In the genomic region with DNA sequence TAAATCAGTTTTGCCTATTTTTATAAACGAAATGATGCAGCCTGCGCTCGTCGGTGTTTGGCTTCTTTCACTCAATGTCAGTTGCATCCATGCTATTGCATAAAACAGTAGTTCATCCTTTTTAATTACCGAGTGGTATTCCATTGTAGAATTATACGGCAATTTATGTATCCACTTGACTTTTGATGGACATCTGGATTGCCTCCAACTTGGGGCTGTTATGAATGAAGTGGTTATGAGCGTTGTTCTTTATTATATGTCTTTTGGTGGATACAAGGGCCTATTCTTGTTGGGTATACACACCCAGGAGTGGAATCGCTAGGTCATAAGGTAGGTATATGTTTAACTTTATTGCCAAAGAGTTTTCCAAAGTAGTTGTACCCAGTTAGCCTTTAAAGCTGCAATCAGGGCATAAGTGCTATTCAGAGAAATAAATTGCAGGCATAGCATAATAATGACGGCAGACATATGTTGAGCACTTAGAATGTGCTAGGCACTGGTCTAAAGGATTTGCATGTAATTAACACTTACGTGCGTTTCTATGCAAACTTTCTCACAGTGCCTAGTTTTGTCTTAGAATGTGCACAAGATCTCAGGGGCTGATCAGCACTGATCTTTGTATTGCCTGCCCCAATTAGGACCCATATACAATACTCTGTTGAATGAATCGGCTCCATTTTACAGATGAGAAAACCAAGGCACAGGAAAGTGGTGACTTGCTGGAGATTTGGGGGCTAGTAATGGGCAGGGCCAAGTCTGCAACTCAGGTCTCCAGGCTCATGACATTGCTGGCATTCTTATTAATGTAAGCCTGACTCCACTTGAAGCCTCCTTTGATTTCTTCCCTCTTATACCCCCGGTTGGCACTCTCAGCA, we compare ENCODE assay signal across 28 cellular contexts.
A peak's percentile ranks its signal among the peaks of the same experiment; 100 is the strongest.
DNase-seq lines count a peak whose midpoint lies in the region; ATAC-seq, FAIRE-seq and TF ChIP-seq lines count a peak whose summit lies in the region.
"Had no signal": no experiment of that assay in that cellular context is flagged by ENCODE, and none has a peak within 500 bp of the region (broad histone marks: within the 10 kb centered on the region; RNA-seq: fewer than 3 reads in every experiment).

No MANE protein-coding gene starts in this region.

- peak overlapping the region; percentile 1 for H3K4me3 Mint-ChIP-seq in T-helper 1 cell treated with Interleukin-12 subunit alpha and Interleukin-12 subunit beta and Interleukin-4 antibody, amounts not matched to agents 30 μg/mL and 1 μg/mL, for 36 hours
- no peak overlapping the region for H3K4me3 Mint-ChIP-seq in mesothelial cell of epicardium
- H3K4me3 Mint-ChIP-seq: activated CD4-positive, alpha-beta T cell treated with anti-CD3 and anti-CD28 coated beads for 36 hours; activated T-helper 17 cell treated with anti-CD3 and anti-CD28 coated beads, Interleukin-2, amount 50 U/mL, for 72 hours; T-helper 2 cell treated with Interferon-gamma antibody and Interleukin-4, amounts not matched to agents 5 μg/mL and 100 μg/mL, for 36 hours had no signal

- TF ChIP-seq CTCF in pancreas (IDR thresholded peaks at IDR 0.05) (no peak), mesothelial cell of epicardium (IDR thresholded peaks at IDR 0.05; ENCODE audit: unreplicated experiment) (no peak)

- H3K4me3 ChIP-seq in pancreas = no peak overlapping the region
- H3K4me3 ChIP-seq: HAP-1, Peyer's patch, psoas muscle, stomach, vagina had no signal

- H3K4me1 ChIP-seq in pancreas = no peaks in the 10 kb centered on the region
- H3K4me1 ChIP-seq: psoas muscle, vagina had no signal

- no peaks in the 10 kb centered on the region for H3K36me3 Mint-ChIP-seq in T-helper 1 cell treated with Interleukin-12 subunit alpha and Interleukin-12 subunit beta and Interleukin-4 antibody, amounts not matched to agents 30 μg/mL and 1 μg/mL, for 36 hours (ENCODE audit: low read depth)
- H3K36me3 Mint-ChIP-seq in mesothelial cell of epicardium = no peaks in the 10 kb centered on the region
- H3K36me3 Mint-ChIP-seq: activated naive CD8-positive, alpha-beta T cell had no signal

- DNase-seq in T-helper 1 cell (no peak), NCI-H524 treated with DMSO at 0.1 percent for 48 hours (lab: John Stamatoyannopoulos, UW) (peak; percentile 75), pancreas (no peak), mesothelial cell of epicardium (ENCODE audit: low spot score in 2 of 2, unreplicated experiment in 2 of 2) (no peak)
- no peak for DNase-seq in activated effector memory CD4-positive, alpha-beta T cell treated with Interleukin-2 at 50 U/mL for 16 hours
- DNase-seq: activated CD4-positive, alpha-beta T cell treated with anti-CD3 and anti-CD28 coated beads for 36 hours; activated CD8-positive, alpha-beta T cell treated with anti-CD3 and anti-CD28 coated beads for 36 hours; Calu3; KG1; left ventricle myocardium superior; NCI-H1694; NCI-H510A treated with DMSO at 0.1 percent for 48 hours; occipital lobe; Peyer's patch; psoas muscle; SHP77; stimulated activated CD4-positive, alpha-beta T cell treated with anti-CD3 and anti-CD28 coated beads, Interleukin-2, amount 100 ng/mL, for 48 hours; stomach had no signal

- H3K27me3 ChIP-seq in pancreas = peaks cover 0 to 11% (median 3%) of the 10 kb centered on the region in 4 donors
- H3K27me3 ChIP-seq: Peyer's patch, vagina had no signal

- 80 to 90% methylated on average over 13 of the region's 13 CpGs for WGBS in pancreas, 2 donors

- FAIRE-seq in colon (lab: Jason Lieb, UNC) (peak; percentile 93), pancreas (lab: Jason Lieb, UNC) (peak; percentile 59)
- FAIRE-seq: A204.1, islet of Langerhans had no signal

- intact Hi-C loops in pancreas (cut with DNase I) = no loop called here

- no peaks in the 10 kb centered on the region for H3K36me3 ChIP-seq in pancreas
- H3K36me3 ChIP-seq: HAP-1, Peyer's patch, stomach, vagina had no signal

- H3K9me3 Mint-ChIP-seq in T-helper 1 cell treated with Interleukin-12 subunit alpha and Interleukin-12 subunit beta and Interleukin-4 antibody, amounts not matched to agents 30 μg/mL and 1 μg/mL, for 36 hours = no peaks in the 10 kb centered on the region
- peaks cover 13% of the 10 kb centered on the region for H3K9me3 Mint-ChIP-seq in mesothelial cell of epicardium
- H3K9me3 Mint-ChIP-seq: activated T-helper 17 cell treated with anti-CD3 and anti-CD28 coated beads, Interleukin-2, amount 50 U/mL, for 72 hours; T-helper 2 cell treated with Interferon-gamma antibody and Interleukin-4, amounts not matched to agents 5 μg/mL and 100 μg/mL, for 36 hours had no signal

- no peaks in the 10 kb centered on the region for H3K4me1 Mint-ChIP-seq in T-helper 1 cell treated with Interleukin-12 subunit alpha and Interleukin-12 subunit beta and Interleukin-4 antibody, amounts not matched to agents 30 μg/mL and 1 μg/mL, for 36 hours (ENCODE audit: low read depth)
- peaks cover 21% of the 10 kb centered on the region for H3K4me1 Mint-ChIP-seq in mesothelial cell of epicardium
- H3K4me1 Mint-ChIP-seq: activated CD4-positive, alpha-beta T cell treated with anti-CD3 and anti-CD28 coated beads for 36 hours; activated T-helper 17 cell treated with anti-CD3 and anti-CD28 coated beads, Interleukin-2, amount 50 U/mL, for 72 hours had no signal

- ATAC-seq in pancreas (no peak), GM18907 (IDR thresholded peaks at IDR 0.05; ENCODE audit: unreplicated experiment) (no peak)
- ATAC-seq: activated CD4-positive, alpha-beta T cell treated with anti-CD3 and anti-CD28 coated beads for 36 hours; activated CD8-positive, alpha-beta T cell treated with anti-CD3 and anti-CD28 coated beads for 36 hours; activated T-helper 17 cell treated with anti-CD3 and anti-CD28 coated beads, Interleukin-2, amount 50 U/mL, for 72 hours; left ventricle myocardium superior had no signal

- no peak overlapping the region for H3K27ac ChIP-seq in pancreas
- H3K27ac ChIP-seq: Peyer's patch, psoas muscle, vagina had no signal

- no peak overlapping the region for H3K27ac Mint-ChIP-seq in T-helper 1 cell treated with Interleukin-12 subunit alpha and Interleukin-12 subunit beta and Interleukin-4 antibody, amounts not matched to agents 30 μg/mL and 1 μg/mL, for 36 hours
- no peak overlapping the region for H3K27ac Mint-ChIP-seq in mesothelial cell of epicardium
- H3K27ac Mint-ChIP-seq: activated CD4-positive, alpha-beta T cell treated with anti-CD3 and anti-CD28 coated beads for 36 hours; activated CD8-positive, alpha-beta T cell treated with anti-CD3 and anti-CD28 coated beads for 36 hours; activated naive CD8-positive, alpha-beta T cell; activated T-helper 17 cell treated with anti-CD3 and anti-CD28 coated beads, Interleukin-2, amount 50 U/mL, for 72 hours; T-helper 2 cell treated with Interferon-gamma antibody and Interleukin-4, amounts not matched to agents 5 μg/mL and 100 μg/mL, for 36 hours had no signal

- peaks cover 35% of the 10 kb centered on the region for H3K27me3 Mint-ChIP-seq in T-helper 1 cell treated with Interleukin-12 subunit alpha and Interleukin-12 subunit beta and Interleukin-4 antibody, amounts not matched to agents 30 μg/mL and 1 μg/mL, for 36 hours (ENCODE audit: low read depth)
- H3K27me3 Mint-ChIP-seq in mesothelial cell of epicardium (ENCODE audit: low read depth) = no peaks in the 10 kb centered on the region

- H3K9me3 ChIP-seq in pancreas = no peaks in the 10 kb centered on the region
- H3K9me3 ChIP-seq: HAP-1, Peyer's patch, vagina had no signal
